In the genomic region with DNA sequence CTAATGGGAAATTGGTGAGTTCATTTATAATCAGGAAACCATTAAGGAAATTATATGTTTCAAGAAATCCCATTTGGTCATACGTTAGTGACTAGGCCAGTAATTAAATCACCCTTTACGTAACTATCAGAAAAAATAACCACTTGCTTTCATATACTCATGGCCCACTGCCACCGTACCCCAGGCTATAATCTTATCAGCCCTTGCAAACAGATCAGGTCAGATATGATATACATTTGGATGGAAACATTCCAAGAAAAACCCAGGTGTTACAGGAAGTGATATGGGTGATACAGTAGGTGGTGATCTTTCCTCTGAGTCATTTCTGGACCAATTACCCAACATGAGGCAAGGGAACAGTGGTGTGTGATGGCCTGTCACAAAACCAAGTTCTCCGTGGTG, we compare ENCODE assay signal across 15 cellular contexts.
DNase-seq lines count a peak whose midpoint lies in the region; TF ChIP-seq lines count a peak whose summit lies in the region.
"Had no signal": no experiment of that assay in that cellular context is flagged by ENCODE, and none has a peak within 500 bp of the region (broad histone marks: within the 10 kb centered on the region; RNA-seq: fewer than 3 reads in every experiment).

No MANE protein-coding gene starts in this region.

- DNase-seq in A673 (ENCODE audit: low spot score) = peak; percentile 4
- peak; percentile 86 for DNase-seq in NCI-H460 (ENCODE audit: extremely low read depth, low read depth)
- peak; percentile 83 to 88 for DNase-seq in dermis microvascular lymphatic vessel endothelial cell (ENCODE audit: low read depth in 2 of 2)
- no peak for DNase-seq in thyroid gland
- no peak for DNase-seq in amniotic stem cell (lab: John Stamatoyannopoulos, UW)
- DNase-seq in NCI-H2196 (lab: John Stamatoyannopoulos, UW; ENCODE audit: unreplicated experiment) = no peak
- no peak for DNase-seq in CD8-positive, alpha-beta memory T cell
- DNase-seq: activated CD4-positive, CD25-positive, alpha-beta regulatory T cell treated with anti-CD3 and anti-CD28 coated beads, Interleukin-2, amount 50 U/mL, for 72 hours; activated T-cell treated with anti-CD3 and anti-CD28 coated beads, Interleukin-2, amount 50 U/mL, for 24 hours; adrenal gland; cortex of kidney; DND-41; NCI-H1694 had no signal

- H3K36me3 ChIP-seq in A673 (ENCODE audit: insufficient read depth, low read length, poor library complexity, severe bottlenecking) = no peaks in the 10 kb centered on the region
- no peaks in the 10 kb centered on the region for H3K36me3 ChIP-seq in HEK293 (ENCODE audit: control insufficient read depth in 2 of 2, insufficient read depth in 1 of 2, low read length in 2 of 2)
- H3K36me3 ChIP-seq in thyroid gland = no peaks in the 10 kb centered on the region
- H3K36me3 ChIP-seq in CD8-positive, alpha-beta memory T cell (ENCODE audit: insufficient read depth, low read length) = no peaks in the 10 kb centered on the region
- H3K36me3 ChIP-seq: adrenal gland had no signal

- H3K4me1 Mint-ChIP-seq in CD8-positive, alpha-beta memory T cell = no peaks in the 10 kb centered on the region

- WGBS in thyroid gland, 2 donors = 85 to 88% methylated on average over 4 of the region's 4 CpGs

- no peaks in the 10 kb centered on the region for H3K27me3 Mint-ChIP-seq in CD8-positive, alpha-beta memory T cell
- H3K27me3 Mint-ChIP-seq: activated T-cell treated with anti-CD3 and anti-CD28 coated beads, Interleukin-2, amount 50 U/mL, for 24 hours had no signal

- no peaks in the 10 kb centered on the region for H3K4me1 ChIP-seq in A673 (ENCODE audit: insufficient read depth, low read length, poor library complexity, severe bottlenecking)
- H3K4me1 ChIP-seq in HEK293 (ENCODE audit: control insufficient read depth, insufficient read depth, low read length) = peaks cover 9% of the 10 kb centered on the region; the same call in 1 of the 2 replicates
- H3K4me1 ChIP-seq in thyroid gland = peaks cover 3 to 11% of the 10 kb centered on the region in 2 donors
- no peaks in the 10 kb centered on the region for H3K4me1 ChIP-seq in CD8-positive, alpha-beta memory T cell (ENCODE audit: insufficient read depth, low read length)
- H3K4me1 ChIP-seq: adrenal gland had no signal

- intact Hi-C loops in A673 (cut with micrococcal nuclease; ENCODE audit: unreplicated experiment) = no loop called here
- intact Hi-C loops in thyroid gland (cut with DNase I) = no loop called here

- no peaks in the 10 kb centered on the region for H3K27me3 ChIP-seq in A673 (replicated peaks; ENCODE audit: insufficient read depth, low read depth, low read length, poor library complexity)
- H3K27me3 ChIP-seq in thyroid gland = no peaks in the 10 kb centered on the region
- no peaks in the 10 kb centered on the region for H3K27me3 ChIP-seq in CD8-positive, alpha-beta memory T cell (ENCODE audit: insufficient read depth, low read length, poor library complexity, severe bottlenecking)
- H3K27me3 ChIP-seq: adrenal gland had no signal

- no TSS peak for BruUV-seq in A673 (replicated peaks; lab: Mats Ljungman, UMichigan)

- H3K4me3 Mint-ChIP-seq in CD8-positive, alpha-beta memory T cell = no peak overlapping the region
- H3K4me3 Mint-ChIP-seq: activated T-cell treated with anti-CD3 and anti-CD28 coated beads, Interleukin-2, amount 50 U/mL, for 24 hours; GM23338 had no signal

- TF ChIP-seq CTCF in A673 (conservative IDR thresholded peaks at IDR 0.05; ENCODE audit: low read depth, low read length) (no peak), HEK293 (tag by site-specific recombination; IDR thresholded peaks at IDR 0.05) (no peak), thyroid gland (IDR thresholded peaks at IDR 0.05) (no peak)

- H3K27ac Mint-ChIP-seq in CD8-positive, alpha-beta memory T cell = no peak overlapping the region
- H3K27ac Mint-ChIP-seq: activated T-cell treated with anti-CD3 and anti-CD28 coated beads, Interleukin-2, amount 50 U/mL, for 24 hours; GM23338 had no signal

- peaks cover 5 to 20% (median 9%) of the 10 kb centered on the region in 5 donors for H3K9me3 Mint-ChIP-seq in CD8-positive, alpha-beta memory T cell
- H3K9me3 Mint-ChIP-seq: activated T-cell treated with anti-CD3 and anti-CD28 coated beads, Interleukin-2, amount 50 U/mL, for 24 hours; GM23338 had no signal

- no peaks in the 10 kb centered on the region for H3K36me3 Mint-ChIP-seq in CD8-positive, alpha-beta memory T cell

- POLR2A ChIA-PET in A673 (lab: Charles Lee; ENCODE audit: low non-redundant PET) (no interaction called here), HEK293 (lab: Yijun Ruan, JAX) (no interaction called here)
- POLR2A ChIA-PET in CD8-positive, alpha-beta memory T cell (lab: Charles Lee) = no interaction called here

- no peaks in the 10 kb centered on the region for H3K9me3 ChIP-seq in A673 (ENCODE audit: low read depth, low read length, poor library complexity, severe bottlenecking)
- H3K9me3 ChIP-seq in HEK293 (ENCODE audit: control insufficient read depth, insufficient read depth, low read depth, low read length) = no peaks in the 10 kb centered on the region
- no peaks in the 10 kb centered on the region for H3K9me3 ChIP-seq in thyroid gland
- H3K9me3 ChIP-seq in CD8-positive, alpha-beta memory T cell (ENCODE audit: low read length) = no peaks in the 10 kb centered on the region
- H3K9me3 ChIP-seq: adrenal gland had no signal

- H3K27ac ChIP-seq in A673 (ENCODE audit: low read depth, low read length, poor library complexity, severe bottlenecking) (no peak overlapping the region), HEK293 (ENCODE audit: extremely low read depth, low read depth, low read length) (no peak overlapping the region), thyroid gland (no peak overlapping the region)
- H3K27ac ChIP-seq in CD8-positive, alpha-beta memory T cell (ENCODE audit: low read depth, low read length) = no peak overlapping the region
- H3K27ac ChIP-seq: adrenal gland had no signal

- no peak overlapping the region for H3K4me3 ChIP-seq in A673 (ENCODE audit: low read depth, low read length, poor library complexity, severe bottlenecking)
- H3K4me3 ChIP-seq in HEK293 (ENCODE audit: low read depth, low read length) = no peak overlapping the region
- H3K4me3 ChIP-seq in thyroid gland (replicated peaks in 1 of 3) = no peak overlapping the region
- H3K4me3 ChIP-seq in CD8-positive, alpha-beta memory T cell (ENCODE audit: low read length) = no peak overlapping the region
- H3K4me3 ChIP-seq: adrenal gland, GM23338 had no signal

- TF ChIP-seq POLR2A in thyroid gland (IDR thresholded peaks at IDR 0.05) = no peak

- CTCF ChIA-PET in A673 (lab: Charles Lee) = no interaction called here
- CTCF ChIA-PET in HEK293 (lab: Yijun Ruan, JAX) = no interaction called here
- CTCF ChIA-PET in CD8-positive, alpha-beta memory T cell (lab: Charles Lee) = no interaction called here

TF ChIP-seq in HEK293, 187 proteins besides CTCF, POLR2A, EP300 and RAD21 (continues in another document):
- TF ChIP-seq GLI2 (tag by site-specific recombination; IDR thresholded peaks at IDR 0.05; ENCODE audit: borderline replicate concordance, low read depth) (peak; percentile 42; the same call in 1 of the 2 replicates), ZNF174 (tag by site-specific recombination; IDR thresholded peaks at IDR 0.05) (no peak), KLF16 (tag by site-specific recombination; IDR thresholded peaks at IDR 0.05) (peak; percentile 43; the same call in 1 of the 2 replicates), KLF10 (tag by site-specific recombination; IDR thresholded peaks at IDR 0.05) (peak; percentile 72; the same call in 1 of the 2 replicates), ZEB2 (tag by site-specific recombination; IDR thresholded peaks at IDR 0.05) (peak; percentile 51; the same call in 1 of the 2 replicates), ZNF394 (tag by site-specific recombination; IDR thresholded peaks at IDR 0.05; ENCODE audit: borderline replicate concordance) (peak; percentile 51; the same call in 1 of the 2 replicates)
- TF ChIP-seq, protein P1, sequence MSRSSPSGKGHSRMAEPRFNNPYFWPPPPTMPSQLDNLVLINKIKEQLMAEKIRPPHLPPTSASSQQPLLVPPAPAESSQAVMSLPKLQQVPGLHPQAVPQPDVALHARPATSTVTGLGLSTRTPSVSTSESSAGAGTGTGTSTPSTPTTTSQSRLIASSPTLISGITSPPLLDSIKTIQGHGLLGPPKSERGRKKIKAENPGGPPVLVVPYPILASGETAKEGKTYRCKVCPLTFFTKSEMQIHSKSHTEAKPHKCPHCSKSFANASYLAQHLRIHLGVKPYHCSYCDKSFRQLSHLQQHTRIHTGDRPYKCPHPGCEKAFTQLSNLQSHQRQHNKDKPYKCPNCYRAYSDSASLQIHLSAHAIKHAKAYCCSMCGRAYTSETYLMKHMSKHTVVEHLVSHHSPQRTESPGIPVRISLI (tag by site-specific recombination; IDR thresholded peaks at IDR 0.05) = peak; percentile 87; the same call in 1 of the 2 replicates
- TF ChIP-seq, protein P2, sequence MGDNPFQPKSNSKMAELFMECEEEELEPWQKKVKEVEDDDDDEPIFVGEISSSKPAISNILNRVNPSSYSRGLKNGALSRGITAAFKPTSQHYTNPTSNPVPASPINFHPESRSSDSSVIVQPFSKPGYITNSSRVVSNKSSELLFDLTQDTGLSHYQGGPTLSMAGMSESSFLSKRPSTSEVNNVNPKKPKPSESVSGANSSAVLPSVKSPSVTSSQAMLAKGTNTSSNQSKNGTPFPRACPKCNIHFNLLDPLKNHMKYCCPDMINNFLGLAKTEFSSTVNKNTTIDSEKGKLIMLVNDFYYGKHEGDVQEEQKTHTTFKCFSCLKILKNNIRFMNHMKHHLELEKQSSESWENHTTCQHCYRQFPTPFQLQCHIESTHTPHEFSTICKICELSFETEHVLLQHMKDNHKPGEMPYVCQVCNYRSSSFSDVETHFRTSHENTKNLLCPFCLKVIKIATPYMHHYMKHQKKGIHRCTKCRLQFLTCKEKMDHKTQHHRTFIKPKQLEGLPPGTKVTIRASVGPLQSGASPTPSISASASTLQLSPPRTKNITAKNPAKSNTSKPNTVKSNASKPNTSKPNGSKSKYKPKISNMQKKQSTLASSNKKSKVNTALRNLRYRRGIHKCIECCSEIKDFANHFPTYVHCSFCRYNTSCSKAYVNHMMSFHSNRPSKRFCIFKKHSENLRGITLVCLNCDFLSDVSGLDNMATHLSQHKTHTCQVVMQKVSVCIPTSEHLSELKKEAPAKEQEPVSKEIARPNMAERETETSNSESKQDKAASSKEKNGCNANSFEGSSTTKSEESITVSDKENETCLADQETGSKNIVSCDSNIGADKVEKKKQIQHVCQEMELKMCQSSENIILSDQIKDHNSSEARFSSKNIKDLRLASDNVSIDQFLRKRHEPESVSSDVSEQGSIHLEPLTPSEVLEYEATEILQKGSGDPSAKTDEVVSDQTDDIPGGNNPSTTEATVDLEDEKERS (tag by site-specific recombination; IDR thresholded peaks at IDR 0.05) = no peak

Comparison
In these comparisons a context has a peak if more than half of its experiments do, and no peak if none do; other contexts are left out.
1. DNase-seq: peak in A673 (single experiment), NCI-H460 (single experiment) and dermis microvascular lymphatic vessel endothelial cell (2 of 2); none in thyroid gland (0 of 2), amniotic stem cell (single experiment), NCI-H2196 (single experiment) and CD8-positive, alpha-beta memory T cell (0 of 5).